13 cellular contexts compared by ENCODE assay signal in genomic region chr9:107631788-107632187, GRCh38.
A peak's percentile ranks its signal among the peaks of the same experiment; 100 is the strongest.
DNase-seq lines count a peak whose midpoint lies in the region; TF ChIP-seq lines count a peak whose summit lies in the region.
"Had no signal": no experiment of that assay in that cellular context is flagged by ENCODE, and none has a peak within 500 bp of the region (broad histone marks: within the 10 kb centered on the region; RNA-seq: fewer than 3 reads in every experiment).

No MANE protein-coding gene starts in this region.

- H2BK120ac ChIP-seq in mesendoderm (ENCODE audit: low read depth, low read length), result no peak overlapping the region

- H3K27me3 ChIP-seq in NT2/D1 (ENCODE audit: insufficient read depth, insufficient read length) (no peaks in the 10 kb centered on the region), mesendoderm (ENCODE audit: insufficient read depth, low read length, poor library complexity) (no peaks in the 10 kb centered on the region), PC-9 (ENCODE audit: insufficient read depth, low read depth) (no peaks in the 10 kb centered on the region), MG63 (no peaks in the 10 kb centered on the region)
- H3K27me3 ChIP-seq: BLaER1 treated with 17β-estradiol and CSF1 and Interleukin-3, amounts not matched to agents 10 nM and 100 nM had no signal

- no TSS peak for BruUV-seq in PC-9 (replicated peaks; lab: Mats Ljungman, UMichigan)

- no peak overlapping the region for H2AFZ ChIP-seq in PC-9

- CTCF ChIA-PET in PC-9 (lab: Charles Lee), result no interaction called here

- H3K4me1 ChIP-seq in NT2/D1 (ENCODE audit: insufficient read depth, insufficient read length) (peaks cover 14% of the 10 kb centered on the region), mesendoderm (ENCODE audit: control insufficient read depth, low read depth, low read length) (no peaks in the 10 kb centered on the region), PC-9 (replicated peaks; ENCODE audit: insufficient read depth) (no peaks in the 10 kb centered on the region)
- H3K4me1 ChIP-seq: HAP-1 had no signal

- WGBS in mesendoderm (ENCODE audit: extremely low coverage, insufficient coverage, low lambda C conversion rate), result no CpG with 5 or more reads among the region's 5 CpGs

- H3K9me2 ChIP-seq in PC-9 (ENCODE audit: insufficient read depth), result no peaks in the 10 kb centered on the region

- peak overlapping the region; percentile 24 for H3K9ac ChIP-seq in NT2/D1 (ENCODE audit: insufficient read length, low read depth)
- H3K9ac ChIP-seq in mesendoderm (ENCODE audit: low read length), result no peak overlapping the region
- H3K9ac ChIP-seq: BLaER1 treated with 17β-estradiol and CSF1 and Interleukin-3, amounts not matched to agents 10 nM and 100 nM had no signal

- H3K4ac ChIP-seq in mesendoderm (ENCODE audit: low read depth, low read length), result no peak overlapping the region

- no peaks in the 10 kb centered on the region for H3F3A ChIP-seq in PC-9 (ENCODE audit: insufficient read depth, low read depth)

- POLR2A ChIA-PET in PC-9 (lab: Charles Lee; ENCODE audit: unreplicated experiment), result no interaction called here

- H3K36me3 ChIP-seq in NT2/D1 (ENCODE audit: insufficient read depth, insufficient read length, low read length) (no peaks in the 10 kb centered on the region), mesendoderm (ENCODE audit: control insufficient read depth, insufficient read depth, low read length) (no peaks in the 10 kb centered on the region), PC-9 (ENCODE audit: low read depth) (no peaks in the 10 kb centered on the region), MG63 (no peaks in the 10 kb centered on the region)
- H3K36me3 ChIP-seq: BLaER1 treated with 17β-estradiol and CSF1 and Interleukin-3, amounts not matched to agents 10 nM and 100 nM; HAP-1 had no signal

- no peak overlapping the region for H2BK5ac ChIP-seq in mesendoderm (ENCODE audit: low read length)

- H3K79me2 ChIP-seq in mesendoderm (ENCODE audit: control insufficient read depth, insufficient read depth, low read length) (no peaks in the 10 kb centered on the region), PC-9 (ENCODE audit: low read depth) (no peaks in the 10 kb centered on the region)

- no peak overlapping the region for H3K27ac ChIP-seq in mesendoderm (ENCODE audit: low read depth, low read length)
- H3K27ac ChIP-seq in skin epidermis, result peak overlapping the region in 11 of 21 experiments; percentile 31 to 83 (median 48)
- no peak overlapping the region for H3K27ac ChIP-seq in PC-9

- H3K79me1 ChIP-seq in mesendoderm (ENCODE audit: low read length), result no peaks in the 10 kb centered on the region

- H3K4me3 ChIP-seq in NT2/D1 (ENCODE audit: insufficient read length, low read depth) (no peak overlapping the region), mesendoderm (ENCODE audit: low read length) (no peak overlapping the region), skin epidermis (no peak overlapping the region), PC-9 (no peak overlapping the region), MG63 (no peak overlapping the region)
- H3K4me3 ChIP-seq: BLaER1 treated with 17β-estradiol and CSF1 and Interleukin-3, amounts not matched to agents 10 nM and 100 nM; HAP-1 had no signal

- no peak overlapping the region for H3K23ac ChIP-seq in mesendoderm (ENCODE audit: low read length)

- no peak overlapping the region for H3K18ac ChIP-seq in mesendoderm (ENCODE audit: low read length)

- H3K4me2 ChIP-seq in mesendoderm (ENCODE audit: low read length) (no peak overlapping the region), PC-9 (no peak overlapping the region)

- no peak overlapping the region for H2AK5ac ChIP-seq in mesendoderm (ENCODE audit: low read length)

- H3K56ac ChIP-seq in mesendoderm (ENCODE audit: low read length), result no peak overlapping the region

- no peak for TF ChIP-seq CTCF in PC-9 (conservative IDR thresholded peaks at IDR 0.05)

- H4K5ac ChIP-seq in mesendoderm (ENCODE audit: low read length), result no peak overlapping the region

- no peaks in the 10 kb centered on the region for H4K20me1 ChIP-seq in PC-9 (ENCODE audit: insufficient read depth)
- H4K20me1 ChIP-seq: BLaER1 treated with 17β-estradiol and CSF1 and Interleukin-3, amounts not matched to agents 10 nM and 100 nM had no signal

- no peaks in the 10 kb centered on the region for H3K9me3 ChIP-seq in NT2/D1 (ENCODE audit: insufficient read depth, low read length)
- no peaks in the 10 kb centered on the region for H3K9me3 ChIP-seq in PC-9 (ENCODE audit: insufficient read depth, low read depth)
- H3K9me3 ChIP-seq in MG63, result no peaks in the 10 kb centered on the region
- H3K9me3 ChIP-seq: BLaER1 treated with 17β-estradiol and CSF1 and Interleukin-3, amounts not matched to agents 10 nM and 100 nM; HAP-1 had no signal

- no peak overlapping the region for H4K8ac ChIP-seq in mesendoderm (ENCODE audit: low read depth, low read length)

- intact Hi-C loops in PC-9 (cut with micrococcal nuclease; ENCODE audit: unreplicated experiment), result no loop called here

- DNase-seq in NT2/D1 (ENCODE audit: low read depth, low spot score) (peak; percentile 70), fibroblast of peridontal ligament (ENCODE audit: extremely low read depth) (peak; percentile 49), mesendoderm (peak; percentile 27), PC-9 (no peak), DMS53 treated with DMSO at 0.1 percent for 48 hours (lab: John Stamatoyannopoulos, UW; ENCODE audit: unreplicated experiment) (no peak), HT-29 (ENCODE audit: low spot score) (no peak), MG63 (no peak)
- DNase-seq: NCI-H1417, NCI-H2081, OCI-M1 had no signal

- no peak overlapping the region for H2BK15ac ChIP-seq in mesendoderm (replicated peaks; ENCODE audit: low read depth)

Comparison
In these comparisons a context has a peak if more than half of its experiments do, and no peak if none do; other contexts are left out.
1. DNase-seq: peak in NT2/D1 (single experiment), fibroblast of peridontal ligament (single experiment) and mesendoderm (single experiment); none in PC-9 (0 of 2), DMS53 treated with DMSO at 0.1 percent for 48 hours (single experiment), HT-29 (single experiment) and MG63 (single experiment).
2. H3K27ac ChIP-seq: peak in skin epidermis (11 of 21); none in mesendoderm (single experiment) and PC-9 (single experiment).